In genomic region chr9:137205126-137206069, GRCh38 we compare ENCODE assay signal across 8 cellular contexts. TPM values are rescaled to one million over a fixed set of nuclear protein-coding genes. Genes with fewer than 3 reads are reported as not detected.
DNase-seq lines count a peak whose midpoint lies in the region; ATAC-seq, FAIRE-seq and TF ChIP-seq lines count a peak whose summit lies in the region.

NDOR1 (plus strand) TSS chr9:137205700; CDS start chr9:137205778, 78 bp downstream.
TMEM203 (minus strand) TSS chr9:137205648; CDS start chr9:137205414, 234 bp downstream.

- in situ Hi-C loops in GM13977 (cut with MboI; ENCODE audit: low pct_unique_long_range_greater_than_20kb, low sequenced_read_pairs, unreplicated experiment), result no loop called here

- peaks cover 13 to 37% of the 10 kb centered on the region in 2 donors for H3K4me1 ChIP-seq in kidney (ENCODE audit: control insufficient read depth in 1 of 2, insufficient read depth in 1 of 2, low read depth in 1 of 2, low read length in 2 of 2)

- no peak for FAIRE-seq in kidney (lab: Jason Lieb, UNC)

- TF ChIP-seq CTCF in GM13977 (IDR thresholded peaks at IDR 0.05; ENCODE audit: extremely low read depth, insufficient read depth, missing control alignments) (no peak), chondrocyte (IDR thresholded peaks at IDR 0.05) (no peak), kidney (IDR thresholded peaks at IDR 0.05; ENCODE audit: borderline replicate concordance, extremely low read depth, insufficient read depth) (no peak)

- no peaks in the 10 kb centered on the region for H3K9me3 ChIP-seq in kidney (ENCODE audit: control insufficient read depth in 1 of 2, low read length in 2 of 2)

- H3K9ac ChIP-seq in kidney (ENCODE audit: low read length in 2 of 2), result peak within 1 kb of the TSS; percentile 65 to 88

- H3K4me3 Mint-ChIP-seq in activated CD4-positive, alpha-beta T cell treated with anti-CD3 and anti-CD28 coated beads for 36 hours, result peak within 1 kb of the TSS; percentile 93
- H3K4me3 Mint-ChIP-seq in chondrocyte (ENCODE audit: unreplicated experiment), result peak within 1 kb of the TSS; percentile 91

- H3K36me3 ChIP-seq in kidney (ENCODE audit: control insufficient read depth in 1 of 2, insufficient read depth in 2 of 2, low read length in 2 of 2), result no peaks in the 10 kb centered on the region

- peak; percentile 98 for DNase-seq in GM13977 (ENCODE audit: low spot score)
- peak; percentile 63 for DNase-seq in NCI-H510A treated with DMSO at 0.1 percent for 48 hours (lab: John Stamatoyannopoulos, UW)
- DNase-seq in activated CD4-positive, alpha-beta T cell treated with anti-CD3 and anti-CD28 coated beads for 36 hours, result peak; percentile 97
- no peak for DNase-seq in chondrocyte (ENCODE audit: low spot score)
- DNase-seq in kidney, result peak; percentile 97
- peak; percentile 94 for DNase-seq in stimulated activated CD4-positive, alpha-beta T cell treated with anti-CD3 and anti-CD28 coated beads, Interleukin-12 subunit alpha, Interleukin-12 subunit beta, amount 100 ng/mL, for 4 hours

- CTCF ChIA-PET in activated CD4-positive, alpha-beta T cell treated with anti-CD3 and anti-CD28 coated beads for 36 hours (lab: Charles Lee), result interaction anchor here (0.8 to 2.4 kb wide), 3 partner anchors 18 to 364 kb away, joined by 4 to 11 read pairs (median 9); partner anchors contain the start of genes RNF208 and RNF224

- no peaks in the 10 kb centered on the region for H3K27me3 Mint-ChIP-seq in activated CD4-positive, alpha-beta T cell treated with anti-CD3 and anti-CD28 coated beads for 36 hours
- H3K27me3 Mint-ChIP-seq in chondrocyte (ENCODE audit: low read depth), result no peaks in the 10 kb centered on the region

- ATAC-seq in HG03159 (IDR thresholded peaks at IDR 0.05; ENCODE audit: unreplicated experiment), result peak; percentile 42
- peak; percentile 53 for ATAC-seq in activated CD4-positive, alpha-beta T cell treated with anti-CD3 and anti-CD28 coated beads for 36 hours
- ATAC-seq in GM18519 (IDR thresholded peaks at IDR 0.05; ENCODE audit: low FRiP score, unreplicated experiment), result no peak

- intact Hi-C loops in activated CD4-positive, alpha-beta T cell treated with anti-CD3 and anti-CD28 coated beads for 36 hours (cut with DNase I, micrococcal nuclease), result loop anchor here (1.0 to 2.0 kb wide), 8 partner anchors 16 to 91 kb away; partner anchors contain the start of genes TUBB4B (in 2 of the 2), ANAPC2 (in 1 of the 2), DPP7 (in 1 of the 2) and NELFB (in 1 of the 2)
- intact Hi-C loops in kidney (cut with DNase I), result no loop called here

- peaks cover 20% of the 10 kb centered on the region for H3K36me3 Mint-ChIP-seq in activated CD4-positive, alpha-beta T cell treated with anti-CD3 and anti-CD28 coated beads for 36 hours (ENCODE audit: low read depth)
- peaks cover 4% of the 10 kb centered on the region for H3K36me3 Mint-ChIP-seq in chondrocyte (ENCODE audit: low read depth)

- H3K4me3 ChIP-seq in kidney (ENCODE audit: low read length in 2 of 2), result peak within 1 kb of the TSS; percentile 94 to 97

- POLR2A ChIA-PET in activated CD4-positive, alpha-beta T cell treated with anti-CD3 and anti-CD28 coated beads for 36 hours (lab: Charles Lee), result interaction anchor here (0.7 kb wide), 1 partner anchor 122 kb away, joined by 3 read pairs; no protein-coding TSS in a partner anchor

- H3K27ac Mint-ChIP-seq in activated CD4-positive, alpha-beta T cell treated with anti-CD3 and anti-CD28 coated beads for 36 hours, result peak within 1 kb of the TSS; percentile 93
- peak within 1 kb of the TSS; percentile 90 for H3K27ac Mint-ChIP-seq in chondrocyte (ENCODE audit: unreplicated experiment)

- peak within 1 kb of the TSS; percentile 65 to 71 for H3K27ac ChIP-seq in kidney (ENCODE audit: low read depth in 2 of 2, low read length in 2 of 2)

- peaks cover 39% of the 10 kb centered on the region for H3K4me1 Mint-ChIP-seq in activated CD4-positive, alpha-beta T cell treated with anti-CD3 and anti-CD28 coated beads for 36 hours
- peaks cover 58% of the 10 kb centered on the region for H3K4me1 Mint-ChIP-seq in chondrocyte (ENCODE audit: low read depth)

- no peaks in the 10 kb centered on the region for H3K9me3 Mint-ChIP-seq in activated CD4-positive, alpha-beta T cell treated with anti-CD3 and anti-CD28 coated beads for 36 hours (ENCODE audit: low read depth)
- H3K9me3 Mint-ChIP-seq in chondrocyte (ENCODE audit: low read depth), result no peaks in the 10 kb centered on the region

RNA-seq across cellular contexts. Expression of gene NDOR1, which starts in this region (rescaled TPM):
- total RNA-seq in activated CD4-positive, alpha-beta T cell treated with anti-CD3 and anti-CD28 coated beads for 36 hours, result 10 to 100 TPM; 27.0 to 27.8 TPM
- 10.8 to 17.7 TPM (median 13.2 TPM) in 3 replicates for total RNA-seq in chondrocyte
- total RNA-seq in kidney, result 17.8 TPM
- 5.9 TPM for polyA plus RNA-seq in kidney (ENCODE audit: insufficient read depth, low read depth, low replicate concordance)

RNA-seq across cellular contexts. Expression of gene TMEM203, which starts in this region (rescaled TPM):
- total RNA-seq in activated CD4-positive, alpha-beta T cell treated with anti-CD3 and anti-CD28 coated beads for 36 hours, result 10 to 100 TPM; 25.0 to 30.7 TPM
- total RNA-seq in chondrocyte (34.9 to 36.8 TPM (median 36.7 TPM) in 3 replicates), kidney (36.3 TPM)
- polyA plus RNA-seq in kidney (ENCODE audit: insufficient read depth, low read depth, low replicate concordance), result 53.5 TPM
